2 cellular contexts compared by ENCODE assay signal in the genomic region with DNA sequence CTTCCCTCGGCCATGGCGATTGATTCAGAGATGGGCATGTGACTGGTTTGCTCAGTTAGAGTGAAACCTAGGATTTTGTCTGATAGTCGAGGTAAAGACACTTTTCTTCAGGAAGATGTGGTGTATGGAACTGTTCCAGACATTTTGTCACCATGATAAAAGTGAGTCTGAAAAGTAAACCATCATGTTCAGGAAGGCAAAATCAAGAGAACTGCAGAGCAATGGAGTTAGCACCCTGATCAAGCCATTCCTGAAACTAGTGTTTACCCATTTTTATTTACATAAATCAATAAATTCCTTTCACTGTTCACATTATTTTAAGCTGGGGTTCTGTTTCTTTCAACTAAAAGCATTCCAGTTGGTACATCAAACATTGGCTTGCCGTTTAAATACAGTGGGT. TPM values are rescaled to one million over a fixed set of nuclear protein-coding genes. Genes with fewer than 3 reads are reported as not detected.
"Had no signal": no experiment of that assay in that cellular context is flagged by ENCODE, and none has a peak within 500 bp of the region (broad histone marks: within the 10 kb centered on the region; RNA-seq: fewer than 3 reads in every experiment).

No MANE protein-coding gene starts in this region.

RNA-seq across cellular contexts. Expression of a gene that starts 53.8 kb away (rescaled TPM):
- total RNA-seq: G401, GM12878 had no signal
- polyA plus RNA-seq: GM12878 had no signal
